ENCODE assay signal across 1 cellular context in genomic region chr1:234845836-234846235, GRCh38.
TF ChIP-seq lines count a peak whose summit lies in the region.

No MANE protein-coding gene starts in this region.

TF ChIP-seq in SK-N-SH treated with all-trans-retinoic acid at 6 μM for 48 hours, 23 proteins besides CTCF, POLR2A, EP300 and RAD21 (continued from another document):
- TF ChIP-seq POU6F1 (CRISPR knock-in tag; IDR thresholded peaks at IDR 0.05; ENCODE audit: borderline replicate concordance, low read depth): no peak
